21 cellular contexts compared by ENCODE assay signal in genomic region chr5:2832394-2832793, GRCh38.
"Had no signal": no experiment of that assay in that cellular context is flagged by ENCODE, and none has a peak within 500 bp of the region (broad histone marks: within the 10 kb centered on the region; RNA-seq: fewer than 3 reads in every experiment).

No MANE protein-coding gene starts in this region.

- H3K4me2 ChIP-seq: KMS-11 had no signal

- DNase-seq: IMR-90, Kasumi-1, MM.1S, NCI-H1092 treated with DMSO at 0.1 percent for 48 hours, NCI-H1436, NCI-H187, NCI-H2029, NCI-H2081 treated with DMSO at 0.1 percent for 48 hours, NCI-H2171, NCI-H226, NCI-H446, NCI-H510A, NCI-H524 treated with DMSO at 0.1 percent for 48 hours, NCI-H69, NCI-H774, Right ventricle myocardium superior, RPMI8226, SIG-M5 had no signal

- H3K27ac ChIP-seq: KMS-11, SJSA1, SK-N-MC had no signal

- H3K36me3 ChIP-seq: SJSA1 had no signal

- H3K4me1 ChIP-seq: SJSA1 had no signal

- H3K9ac ChIP-seq: KMS-11 had no signal

- H3K4me3 ChIP-seq: SJSA1, SK-N-MC had no signal

- H3K27me3 ChIP-seq: SJSA1 had no signal
